Comparison of ENCODE assay signal across 20 cellular contexts in genomic region chr5:179869101-179869500, GRCh38. TPM values are rescaled to one million over a fixed set of nuclear protein-coding genes. Genes with fewer than 3 reads are reported as not detected.
DNase-seq lines count a peak whose midpoint lies in the region; ATAC-seq, FAIRE-seq and TF ChIP-seq lines count a peak whose summit lies in the region.
"Had no signal": no experiment of that assay in that cellular context is flagged by ENCODE, and none has a peak within 500 bp of the region (broad histone marks: within the 10 kb centered on the region; RNA-seq: fewer than 3 reads in every experiment).

No MANE protein-coding gene starts in this region.

- H3K4me1 Mint-ChIP-seq in endodermal cell: peaks cover 5% of the 10 kb centered on the region

- WGBS in SK-N-SH (ENCODE audit: low lambda C conversion rate): 83% methylated on average over 2 of the region's 5 CpGs
- 75 to 87% methylated on average over 4 to 5 of the region's 5 CpGs for WGBS in endodermal cell (ENCODE audit: insufficient coverage in 1 of 2, insufficient read length in 1 of 2), 2 experiments
- WGBS in right lobe of liver (ENCODE audit: insufficient coverage, low coverage, low lambda C conversion rate, missing lambda C conversion rate): no CpG with 5 or more reads among the region's 5 CpGs

- TF ChIP-seq CTCF in SK-N-SH (IDR thresholded peaks at IDR 0.05) (no peak), D721Med (IDR thresholded peaks at IDR 0.05; ENCODE audit: insufficient read depth, missing control alignments) (no peak), endodermal cell (conservative IDR thresholded peaks at IDR 0.05) (no peak), right lobe of liver (IDR thresholded peaks at IDR 0.05) (no peak)

- H2AFZ ChIP-seq in SK-N-SH (ENCODE audit: low read depth): no peak overlapping the region

- H3K9ac ChIP-seq in SK-N-SH: no peak overlapping the region
- no peak overlapping the region for H3K9ac ChIP-seq in endodermal cell (ENCODE audit: extremely low read depth, low read length, poor library complexity, severe bottlenecking)

- H3K36me3 ChIP-seq in SK-N-SH (replicated peaks in 1 of 2; ENCODE audit: control insufficient read depth in 1 of 2, insufficient read depth in 2 of 2, low read length in 1 of 2) (peaks cover 2 to 74% of the 10 kb centered on the region in 2 experiments), endodermal cell (ENCODE audit: control insufficient read depth, insufficient read depth, low read length) (peaks cover 52% of the 10 kb centered on the region), right lobe of liver (peaks cover 0 to 42% (median 11%) of the 10 kb centered on the region in 4 donors)

- CTCF ChIA-PET in SK-N-SH (lab: Yijun Ruan, JAX): interaction anchor here (0.9 kb wide), 2 partner anchors 11 to 18 kb away, joined by 3 read pairs; no protein-coding TSS in a partner anchor

- H3K27ac ChIP-seq in SK-N-SH (ENCODE audit: low read depth in 2 of 2, low read length in 1 of 2) (no peak overlapping the region), endodermal cell (ENCODE audit: low read depth, low read length) (peak overlapping the region; percentile 17), right lobe of liver (no peak overlapping the region)
- H3K27ac ChIP-seq: SJCRH30 had no signal

- no peaks in the 10 kb centered on the region for H3K9me3 Mint-ChIP-seq in endodermal cell

- H3K4me3 Mint-ChIP-seq in endodermal cell: no peak overlapping the region

- peaks cover 54% of the 10 kb centered on the region for H3K36me3 Mint-ChIP-seq in endodermal cell (ENCODE audit: low read depth)

- ATAC-seq in SK-N-SH treated with all-trans-retinoic acid at 6 μM for 48 hours (no peak), right lobe of liver (no peak), GM21367 (IDR thresholded peaks at IDR 0.05; ENCODE audit: unreplicated experiment) (no peak)

- no peaks in the 10 kb centered on the region for H3K79me2 ChIP-seq in SK-N-SH (ENCODE audit: insufficient read depth)

- no peaks in the 10 kb centered on the region for H3K27me3 Mint-ChIP-seq in endodermal cell (ENCODE audit: insufficient read depth)

- DNase-seq in SK-N-SH: peak; percentile 12
- peak; percentile 10 for DNase-seq in D721Med (ENCODE audit: insufficient read length, low spot score)
- no peak for DNase-seq in endodermal cell
- DNase-seq in retina: peak; percentile 51
- DNase-seq in right lobe of liver: no peak
- no peak for DNase-seq in glomerular visceral epithelial cell (ENCODE audit: extremely low spot score)
- DNase-seq: C1 segment of cervical spinal cord, DMS153, EL, GOT3, NCI-H1048, NCI-H1694, NCI-H2107, NCI-H226, NCI-H524 treated with DMSO at 0.1 percent for 48 hours, OCI-M1, SJCRH30 had no signal

- no peak overlapping the region for H3K27ac Mint-ChIP-seq in endodermal cell

- FAIRE-seq in D721Med (lab: Jason Lieb, UNC): no peak
- FAIRE-seq: A204.1 had no signal

- intact Hi-C loops in right lobe of liver (cut with DNase I): no loop called here

- H3K4me1 ChIP-seq in SK-N-SH (ENCODE audit: control insufficient read depth in 1 of 2, insufficient read depth in 2 of 2, low read depth in 1 of 2, low read length in 1 of 2) (no peaks in the 10 kb centered on the region), endodermal cell (ENCODE audit: control insufficient read depth, insufficient read depth, low read length) (no peaks in the 10 kb centered on the region), right lobe of liver (no peaks in the 10 kb centered on the region)
- H3K4me1 ChIP-seq: SJCRH30 had no signal

- no peak for TF ChIP-seq EP300 in SK-N-SH (IDR thresholded peaks at IDR 0.05; ENCODE audit: borderline replicate concordance in 1 of 2, low read depth in 1 of 2, low read length in 1 of 2)

- H3F3A ChIP-seq in SK-N-SH (replicated peaks; ENCODE audit: insufficient read depth): no peaks in the 10 kb centered on the region

- H3K9me2 ChIP-seq in SK-N-SH: no peaks in the 10 kb centered on the region

- POLR2A ChIA-PET in SK-N-SH (lab: Yijun Ruan, JAX): no interaction called here

- no peaks in the 10 kb centered on the region for H4K20me1 ChIP-seq in SK-N-SH (ENCODE audit: insufficient read depth)

- no peak overlapping the region for H3K4me3 ChIP-seq in SK-N-SH (ENCODE audit: low read depth in 2 of 2, low read length in 1 of 2)
- no peak overlapping the region for H3K4me3 ChIP-seq in endodermal cell (ENCODE audit: low read length)
- H3K4me3 ChIP-seq in right lobe of liver: no peak overlapping the region
- H3K4me3 ChIP-seq: SJCRH30 had no signal

- no peak for TF ChIP-seq RAD21 in SK-N-SH (IDR thresholded peaks at IDR 0.05; ENCODE audit: low read length)

- no peak for TF ChIP-seq POLR2A in right lobe of liver (IDR thresholded peaks at IDR 0.05)

- no peaks in the 10 kb centered on the region for H3K9me3 ChIP-seq in SK-N-SH
- H3K9me3 ChIP-seq in endodermal cell (ENCODE audit: control insufficient read depth, low read length): no peaks in the 10 kb centered on the region
- no peaks in the 10 kb centered on the region for H3K9me3 ChIP-seq in right lobe of liver
- H3K9me3 ChIP-seq: SJCRH30 had no signal

- H3K27me3 ChIP-seq in SK-N-SH (ENCODE audit: insufficient read depth): no peaks in the 10 kb centered on the region
- no peaks in the 10 kb centered on the region for H3K27me3 ChIP-seq in endodermal cell (ENCODE audit: control insufficient read depth, insufficient read depth, low read length, poor library complexity, severe bottlenecking)
- H3K27me3 ChIP-seq in right lobe of liver: no peaks in the 10 kb centered on the region
- H3K27me3 ChIP-seq: SJCRH30 had no signal

- no peak overlapping the region for H3K4me2 ChIP-seq in SK-N-SH

TF ChIP-seq in SK-N-SH, 30 proteins besides CTCF, POLR2A, EP300 and RAD21:
- no peak for TF ChIP-seq FOXJ3 (CRISPR knock-in tag; IDR thresholded peaks at IDR 0.05)
- no peak for TF ChIP-seq POLR2AphosphoS5 (IDR thresholded peaks at IDR 0.05; ENCODE audit: low read depth, low read length)
- no peak for TF ChIP-seq MXI1 (IDR thresholded peaks at IDR 0.05; ENCODE audit: low read depth, low read length)
- no peak for TF ChIP-seq CHD2 (IDR thresholded peaks at IDR 0.05; ENCODE audit: low read length, partially characterized antibody)
- no peak for TF ChIP-seq NRF1 (IDR thresholded peaks at IDR 0.05; ENCODE audit: low read depth, low read length)
- no peak for TF ChIP-seq RFX5 (IDR thresholded peaks at IDR 0.05; ENCODE audit: low read length)
- no peak for TF ChIP-seq ELF1 (IDR thresholded peaks at IDR 0.05)
- TF ChIP-seq GABPA (IDR thresholded peaks at IDR 0.05; ENCODE audit: low read depth): no peak
- TF ChIP-seq YY1 (IDR thresholded peaks at IDR 0.05; ENCODE audit: low read depth): no peak
- no peak for TF ChIP-seq NFIC (IDR thresholded peaks at IDR 0.05; ENCODE audit: borderline replicate concordance)
- no peak for TF ChIP-seq FOXM1 (IDR thresholded peaks at IDR 0.05; ENCODE audit: low read depth)
TF ChIP-seq in SK-N-SH: peak in this region for 0.

TF ChIP-seq in SK-N-SH treated with all-trans-retinoic acid at 6 μM for 48 hours, 23 proteins besides CTCF, POLR2A, EP300 and RAD21 (continues in another document):
- TF ChIP-seq ISL1 (CRISPR knock-in tag; IDR thresholded peaks at IDR 0.05) (no peak), RARB (CRISPR knock-in tag; IDR thresholded peaks at IDR 0.05) (no peak), ZNF565 (CRISPR knock-in tag; conservative IDR thresholded peaks at IDR 0.05; ENCODE audit: low read depth) (no peak), TCF4 (CRISPR knock-in tag; IDR thresholded peaks at IDR 0.05; ENCODE audit: borderline replicate concordance) (no peak), TOX (CRISPR knock-in tag; IDR thresholded peaks at IDR 0.05; ENCODE audit: borderline replicate concordance) (no peak), ZNF70 (CRISPR knock-in tag; IDR thresholded peaks at IDR 0.05) (no peak), ZFP3 (CRISPR knock-in tag; IDR thresholded peaks at IDR 0.05) (no peak), BACH2 (CRISPR knock-in tag; IDR thresholded peaks at IDR 0.05; ENCODE audit: borderline replicate concordance) (no peak), SNAI2 (CRISPR knock-in tag; IDR thresholded peaks at IDR 0.05) (no peak), CSDC2 (CRISPR knock-in tag; IDR thresholded peaks at IDR 0.05) (no peak), ZC3H10 (CRISPR knock-in tag; IDR thresholded peaks at IDR 0.05) (no peak), PPARA (CRISPR knock-in tag; IDR thresholded peaks at IDR 0.05; ENCODE audit: borderline replicate concordance) (no peak), POU6F1 (CRISPR knock-in tag; IDR thresholded peaks at IDR 0.05; ENCODE audit: borderline replicate concordance, low read depth) (no peak)

RNA-seq across cellular contexts. Expression of gene MRNIP, which starts 10.5 kb away (rescaled TPM):
- polyA plus RNA-seq in SK-N-SH (2012; rRNA removed): 32.8 and 34.9 TPM in 2 replicates
- 12.4 and 13.7 TPM in 2 replicates for polyA plus RNA-seq in SK-N-SH (2012; cell fraction: cytosol; rRNA removed)
- polyA plus RNA-seq in SK-N-SH (2012; cell fraction: nucleus; rRNA removed): 283 and 329 TPM in 2 replicates
- total RNA-seq in endodermal cell (10 to 100 TPM; 45.8 to 55.3 TPM), right lobe of liver (10 to 100 TPM in 3 of 6 experiments, 1 to 10 TPM in 3; 4.7 to 14.7 (median 9.0) TPM)
- polyA plus RNA-seq in endodermal cell (2013, experiment 1 of 2): 34.7 TPM
- polyA plus RNA-seq in endodermal cell (2013, experiment 2 of 2): 32.0 TPM

RNA-seq across cellular contexts. Expression of gene TBC1D9B, which starts 38.6 kb away (rescaled TPM):
- 75.6 and 76.1 TPM in 2 replicates for polyA plus RNA-seq in SK-N-SH (2012; rRNA removed)
- polyA plus RNA-seq in SK-N-SH (2012; cell fraction: cytosol; rRNA removed): 34.7 and 51.3 TPM in 2 replicates
- 214 and 216 TPM in 2 replicates for polyA plus RNA-seq in SK-N-SH (2012; cell fraction: nucleus; rRNA removed)
- 100 to 1,000 TPM; 118 to 127 TPM for total RNA-seq in endodermal cell
- polyA plus RNA-seq in endodermal cell (2013, experiment 1 of 2): 74.4 TPM
- 68.1 TPM for polyA plus RNA-seq in endodermal cell (2013, experiment 2 of 2)
- total RNA-seq in right lobe of liver: 10 to 100 TPM; 58.7 to 81.9 (median 69.5) TPM

RNA-seq across cellular contexts. Expression of gene SQSTM1, which starts 48.4 kb away (rescaled TPM):
- 181 and 185 TPM in 2 replicates for polyA plus RNA-seq in SK-N-SH (2012; rRNA removed)
- 98.5 and 121 TPM in 2 replicates for polyA plus RNA-seq in SK-N-SH (2012; cell fraction: cytosol; rRNA removed)
- 413 and 442 TPM in 2 replicates for polyA plus RNA-seq in SK-N-SH (2012; cell fraction: nucleus; rRNA removed)
- 100 to 1,000 TPM; 134 to 172 TPM for total RNA-seq in endodermal cell
- polyA plus RNA-seq in endodermal cell (2013, experiment 1 of 2): 48.3 TPM
- polyA plus RNA-seq in endodermal cell (2013, experiment 2 of 2): 43.6 TPM
- 1,000 to 10,000 TPM in 2 of 6 experiments, 100 to 1,000 TPM in 4; 195 to 1,174 (median 649) TPM for total RNA-seq in right lobe of liver

Comparison
In these comparisons a context has a peak if more than half of its experiments do, and no peak if none do; other contexts are left out.
1. DNase-seq: peak in SK-N-SH (single experiment), D721Med (single experiment) and retina (single experiment); none in endodermal cell (single experiment), right lobe of liver (0 of 3) and glomerular visceral epithelial cell (single experiment).